Comparison of ENCODE assay signal across 10 cellular contexts in the genomic region with DNA sequence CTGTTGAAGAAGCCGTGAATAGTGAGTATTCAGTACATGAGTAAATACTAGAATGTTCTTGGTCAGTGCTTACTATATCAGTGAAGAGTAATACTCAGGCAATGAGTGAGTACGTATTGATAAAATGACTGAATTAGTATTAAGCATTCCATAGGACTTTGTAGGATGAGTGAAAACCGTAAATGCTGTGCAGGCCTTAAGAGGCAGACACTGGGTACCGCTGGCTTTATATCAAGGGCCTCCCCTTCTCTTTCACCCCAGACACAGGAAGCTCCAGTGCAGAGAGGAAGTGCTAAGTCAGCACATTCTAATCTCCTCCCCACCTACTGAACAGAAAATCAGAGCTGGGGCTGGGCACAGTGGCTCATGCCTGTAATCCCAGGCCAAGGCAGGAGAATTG. TPM values are rescaled to one million over a fixed set of nuclear protein-coding genes. Genes with fewer than 3 reads are reported as not detected.
DNase-seq lines count a peak whose midpoint lies in the region; ATAC-seq and TF ChIP-seq lines count a peak whose summit lies in the region.
"Had no signal": no experiment of that assay in that cellular context is flagged by ENCODE, and none has a peak within 500 bp of the region (broad histone marks: within the 10 kb centered on the region; RNA-seq: fewer than 3 reads in every experiment).

No MANE protein-coding gene starts in this region.

- H3K4me3 Mint-ChIP-seq in T-helper 17 cell: peak overlapping the region; percentile 91

- H3K27ac Mint-ChIP-seq in T-helper 17 cell: peak overlapping the region; percentile 100

- no peaks in the 10 kb centered on the region for H3K9me2 ChIP-seq in DOHH2 (replicated peaks; ENCODE audit: control insufficient read depth, low read length)

- peaks cover 6% of the 10 kb centered on the region for H3F3A ChIP-seq in DOHH2 (ENCODE audit: control insufficient read depth, insufficient read depth)

- H3K36me3 Mint-ChIP-seq in T-helper 17 cell (ENCODE audit: low read depth): peaks cover 14% of the 10 kb centered on the region

- DNase-seq in T-helper 17 cell (peak in 1 of 3 donors; percentile 12), astrocyte of the spinal cord (ENCODE audit: low read depth, low spot score) (peak; percentile 17), osteoblast (ENCODE audit: insufficient read length, low spot score, missing footprints) (peak; percentile 38), ecto neural progenitor cell (ENCODE audit: low spot score) (no peak)

- no peaks in the 10 kb centered on the region for H3K27me3 Mint-ChIP-seq in T-helper 17 cell

- peak overlapping the region; percentile 42 for H3K4me2 ChIP-seq in DOHH2 (ENCODE audit: low read length)
- H3K4me2 ChIP-seq in osteoblast (ENCODE audit: insufficient read depth, low read length): no peak overlapping the region

- ATAC-seq in T-helper 17 cell (peak; percentile 96), HG02884 (IDR thresholded peaks at IDR 0.05; ENCODE audit: unreplicated experiment) (no peak), HG02852 (IDR thresholded peaks at IDR 0.05; ENCODE audit: unreplicated experiment) (no peak), GM18519 (IDR thresholded peaks at IDR 0.05; ENCODE audit: low FRiP score, unreplicated experiment) (no peak)
- ATAC-seq: gastroesophageal sphincter had no signal

- no peaks in the 10 kb centered on the region for H3K9me3 ChIP-seq in DOHH2 (ENCODE audit: control insufficient read depth, insufficient read depth, low read length)
- H3K9me3 ChIP-seq in T-helper 17 cell (ENCODE audit: control insufficient read depth, low read length, poor library complexity, severe bottlenecking): no peaks in the 10 kb centered on the region
- no peaks in the 10 kb centered on the region for H3K9me3 ChIP-seq in osteoblast (ENCODE audit: low read depth, low read length)
- H3K9me3 ChIP-seq: gastroesophageal sphincter, prostate gland had no signal

- H3K4me1 Mint-ChIP-seq in T-helper 17 cell: peaks cover 30% of the 10 kb centered on the region

- H3K79me2 ChIP-seq in DOHH2 (ENCODE audit: control insufficient read depth, low read length) (no peaks in the 10 kb centered on the region), osteoblast (ENCODE audit: insufficient read depth, low read length) (no peaks in the 10 kb centered on the region)

- no peak overlapping the region for H2AFZ ChIP-seq in osteoblast (ENCODE audit: low read length)

- H3K27ac ChIP-seq in DOHH2 (ENCODE audit: low read depth, low read length): peak overlapping the region; percentile 30
- no peak overlapping the region for H3K27ac ChIP-seq in osteoblast (ENCODE audit: low read depth, low read length)
- H3K27ac ChIP-seq: gastroesophageal sphincter, prostate gland had no signal

- in situ Hi-C loops in astrocyte of the spinal cord (cut with HindIII; ENCODE audit: low sequenced_read_pairs): no loop called here

- TF ChIP-seq CTCF in DOHH2 (IDR thresholded peaks at IDR 0.05; ENCODE audit: low read depth, low read length, poor library complexity, severe bottlenecking) (no peak), astrocyte of the spinal cord (IDR thresholded peaks at IDR 0.05; ENCODE audit: low read depth, low read length) (no peak), osteoblast (IDR thresholded peaks at IDR 0.05; ENCODE audit: extremely low read depth, low read depth, low read length) (no peak)

- H4K20me1 ChIP-seq in DOHH2 (ENCODE audit: control insufficient read depth, insufficient read depth, low read depth, low read length) (no peaks in the 10 kb centered on the region), osteoblast (ENCODE audit: insufficient read depth, low read length) (no peaks in the 10 kb centered on the region)

- peaks cover 86% of the 10 kb centered on the region for H3K36me3 ChIP-seq in DOHH2 (ENCODE audit: control insufficient read depth, low read length)
- H3K36me3 ChIP-seq in osteoblast (ENCODE audit: insufficient read depth, low read length): peaks cover 64% of the 10 kb centered on the region

- peaks cover 15% of the 10 kb centered on the region for H3K4me1 ChIP-seq in DOHH2 (ENCODE audit: control insufficient read depth, low read length)
- H3K4me1 ChIP-seq in osteoblast (ENCODE audit: insufficient read depth, low read length): no peaks in the 10 kb centered on the region
- H3K4me1 ChIP-seq: gastroesophageal sphincter had no signal

- H3K4me3 ChIP-seq in DOHH2 (ENCODE audit: low read length) (no peak overlapping the region), astrocyte of the spinal cord (ENCODE audit: low read depth, low read length) (no peak overlapping the region), osteoblast (ENCODE audit: insufficient read depth, low read length) (no peak overlapping the region)
- H3K4me3 ChIP-seq: gastroesophageal sphincter, prostate gland had no signal

- H3K27me3 ChIP-seq in DOHH2 (ENCODE audit: control insufficient read depth, low read length) (no peaks in the 10 kb centered on the region), osteoblast (ENCODE audit: insufficient read depth, low read length) (no peaks in the 10 kb centered on the region)
- H3K27me3 ChIP-seq: gastroesophageal sphincter had no signal

RNA-seq across cellular contexts. Expression of a gene that starts 24.2 kb away (rescaled TPM):
- total RNA-seq in T-helper 17 cell: 10 to 100 TPM; 11.1 to 13.6 TPM
- total RNA-seq in osteoblast: 40.9 and 43.0 TPM in 2 replicates

RNA-seq across cellular contexts. Expression of a gene that starts 24.3 kb away (rescaled TPM):
- 10 to 100 TPM; 14.9 to 18.9 TPM for total RNA-seq in T-helper 17 cell
- 2.5 and 2.7 TPM in 2 replicates for total RNA-seq in osteoblast

RNA-seq across cellular contexts. Expression of a gene that starts 45.6 kb away (rescaled TPM):
- 10 to 100 TPM; 13.4 to 14.4 TPM for total RNA-seq in T-helper 17 cell
- 37.4 and 39.4 TPM in 2 replicates for total RNA-seq in osteoblast
